ENCODE assay signal across 8 cellular contexts in genomic region chr9:107282759-107283620, GRCh38. TPM values are rescaled to one million over a fixed set of nuclear protein-coding genes. Genes with fewer than 3 reads are reported as not detected.
DNase-seq lines count a peak whose midpoint lies in the region; ATAC-seq and TF ChIP-seq lines count a peak whose summit lies in the region.

RAD23B (plus strand) TSS chr9:107283279; CDS start chr9:107283630, 351 bp downstream.

- DNase-seq in DMS114 treated with DMSO at 0.1 percent for 48 hours (lab: John Stamatoyannopoulos, UW; ENCODE audit: unreplicated experiment) (peak; percentile 84), PC-3 (peak; percentile 96), activated T-cell treated with anti-CD3 and anti-CD28 coated beads for 48 hours (ENCODE audit: low read depth) (peak; percentile 98), epithelial cell of prostate (ENCODE audit: low read depth, low spot score) (peak; percentile 92), mucosa of gallbladder (ENCODE audit: low spot score) (peak; percentile 99)
- DNase-seq in stimulated activated CD8-positive, alpha-beta memory T cell treated with anti-CD3 and anti-CD28 coated beads, Interleukin-4, amount 100 ng/mL, for 4 hours (ENCODE audit: low read depth in 2 of 2, low spot score in 1 of 2): peak; percentile 97 to 98

- CTCF ChIA-PET in PC-3 (lab: Charles Lee): no interaction called here

- H3K9me2 ChIP-seq in PC-3 (replicated peaks; ENCODE audit: low read length): no peaks in the 10 kb centered on the region

- no peaks in the 10 kb centered on the region for H3F3A ChIP-seq in PC-3 (ENCODE audit: low read length, unreplicated experiment)

- peak within 1 kb of the TSS; percentile 76 for H2AFZ ChIP-seq in PC-3 (ENCODE audit: low read length)

- H3K79me2 ChIP-seq in PC-3 (ENCODE audit: low read length): peaks cover 49% of the 10 kb centered on the region

- peaks cover 4% of the 10 kb centered on the region; the same call in 1 of the 2 replicates for H3K36me3 ChIP-seq in PC-3 (ENCODE audit: low read depth, low read length)

- no peaks in the 10 kb centered on the region for H3K9me3 ChIP-seq in PC-3 (ENCODE audit: low read length)

- peaks cover 40% of the 10 kb centered on the region for H4K20me1 ChIP-seq in PC-3 (ENCODE audit: low read length)

- peaks cover 29% of the 10 kb centered on the region for H3K4me1 ChIP-seq in PC-3 (ENCODE audit: insufficient read depth, low read length)

- peak within 1 kb of the TSS; percentile 99 for H3K9ac ChIP-seq in PC-3 (ENCODE audit: low read length)

- POLR2A ChIA-PET in PC-3 (lab: Charles Lee; ENCODE audit: unreplicated experiment): no interaction called here

- H3K4me2 ChIP-seq in PC-3 (ENCODE audit: low read length): peak within 1 kb of the TSS; percentile 96

- ATAC-seq in GM21576 (IDR thresholded peaks at IDR 0.05; ENCODE audit: unreplicated experiment) (peak; percentile 84), PC-3 (peak; percentile 91)

- H3K27ac ChIP-seq in PC-3 (ENCODE audit: low read length) (peak within 1 kb of the TSS; percentile 93), epithelial cell of prostate (peak within 1 kb of the TSS; percentile 91)

- TF ChIP-seq RAD21 in Ishikawa (IDR thresholded peaks at IDR 0.05; ENCODE audit: low read depth): no peak

- TF ChIP-seq EP300 in Ishikawa (IDR thresholded peaks at IDR 0.05; ENCODE audit: borderline replicate concordance): peak; percentile 13; the same call in 1 of the 2 replicates

- TF ChIP-seq CTCF in PC-3 (conservative IDR thresholded peaks at IDR 0.05; ENCODE audit: low read depth, low read length): no peak

- BruUV-seq in PC-3 (replicated peaks; lab: Mats Ljungman, UMichigan): no TSS peak

- intact Hi-C loops in PC-3 (cut with micrococcal nuclease): loop anchor here (1.0 kb wide), 1 partner anchor 39 kb away; no protein-coding TSS in a partner anchor

- H3K27me3 ChIP-seq in PC-3 (ENCODE audit: low read length): no peaks in the 10 kb centered on the region

- peak within 1 kb of the TSS; percentile 94 for H3K4me3 ChIP-seq in PC-3 (ENCODE audit: low read length)

TF ChIP-seq in Ishikawa, 13 proteins besides CTCF, POLR2A, EP300 and RAD21:
- TF ChIP-seq FOXM1 (IDR thresholded peaks at IDR 0.05; ENCODE audit: borderline replicate concordance, low read depth): no peak
- no peak for TF ChIP-seq ZBTB7A (IDR thresholded peaks at IDR 0.05; ENCODE audit: low read depth)
- peak; percentile 92 for TF ChIP-seq EGR1 (IDR thresholded peaks at IDR 0.05)
- TF ChIP-seq YY1 (IDR thresholded peaks at IDR 0.05; ENCODE audit: low read depth): peak; percentile 92
- TF ChIP-seq NFIC (IDR thresholded peaks at IDR 0.05): no peak; the same call in 1 of the 2 replicates
- peak; percentile 82 for TF ChIP-seq TEAD4 (IDR thresholded peaks at IDR 0.05)
- TF ChIP-seq MAX (IDR thresholded peaks at IDR 0.05): 0 out of 2 replicates have a peak, but pooled peaks have one; percentile 42
- 0 out of 2 replicates have a peak, but pooled peaks have one; percentile 9 for TF ChIP-seq REST (IDR thresholded peaks at IDR 0.05; ENCODE audit: low read depth)
- TF ChIP-seq CREB1 (IDR thresholded peaks at IDR 0.05; ENCODE audit: low read depth): peak; percentile 45; the same call in 1 of the 2 replicates
- peak; percentile 97 for TF ChIP-seq CEBPB (IDR thresholded peaks at IDR 0.05)
- TF ChIP-seq USF1 (IDR thresholded peaks at IDR 0.05): no peak
- TF ChIP-seq TCF12 (IDR thresholded peaks at IDR 0.05; ENCODE audit: low read depth): peak; percentile 89
- peak; percentile 96 for TF ChIP-seq TAF1 (IDR thresholded peaks at IDR 0.05; ENCODE audit: low read depth)

RNA-seq across cellular contexts. Expression of gene RAD23B, which starts in this region (rescaled TPM):
- 67.9 and 74.6 TPM in 2 replicates for total RNA-seq in PC-3 (2014; rRNA removed)
- 115 TPM for total RNA-seq in mucosa of gallbladder

Comparison
In these comparisons a context has a peak if more than half of its experiments do, and no peak if none do; other contexts are left out.
1. Peak in every context shown above with its lines: DNase-seq, ATAC-seq, H3K4me3 ChIP-seq and H3K27ac ChIP-seq.